In the genomic region with DNA sequence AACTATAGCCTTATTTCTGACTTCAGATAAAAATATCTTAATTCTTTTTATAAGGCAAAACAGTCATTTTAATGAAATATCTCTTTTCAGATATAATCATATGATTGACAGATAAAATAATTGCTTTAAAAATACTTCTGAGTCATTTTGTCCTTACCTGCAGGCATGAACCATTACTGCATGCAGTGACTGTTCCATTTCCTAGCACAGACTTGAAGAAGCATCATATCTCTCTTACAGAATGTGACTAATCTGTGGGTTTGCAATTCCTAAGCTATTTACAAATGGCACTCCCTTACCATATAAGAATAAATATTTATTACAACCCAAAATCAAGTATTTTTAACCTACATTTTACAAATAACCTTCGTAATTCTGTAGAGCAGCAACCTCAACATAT, we compare ENCODE assay signal across 8 cellular contexts.
A peak's percentile ranks its signal among the peaks of the same experiment; 100 is the strongest.
DNase-seq lines count a peak whose midpoint lies in the region; ATAC-seq and TF ChIP-seq lines count a peak whose summit lies in the region.

No MANE protein-coding gene starts in this region.

- peaks cover 72% of the 10 kb centered on the region for H3K4me1 Mint-ChIP-seq in CD8-positive, alpha-beta T cell (ENCODE audit: low read depth)
- H3K4me1 Mint-ChIP-seq in activated CD4-positive, alpha-beta T cell treated with anti-CD3 and anti-CD28 coated beads, Interleukin-2, amount 10 ng/mL, durations not matched to agents 7 days and 5 days, result peaks cover 39% of the 10 kb centered on the region
- H3K4me1 Mint-ChIP-seq in stimulated activated memory B cell treated with anti-CD40 and anti-IgM and Interleukin-4, amounts not matched to agents 10 μg/mL and 1 μg/mL and 100 μg/mL, for 72 hours, result peaks cover 66% of the 10 kb centered on the region

- peaks cover 4% of the 10 kb centered on the region for H3K36me3 Mint-ChIP-seq in CD8-positive, alpha-beta T cell
- H3K36me3 Mint-ChIP-seq in activated CD4-positive, alpha-beta T cell treated with anti-CD3 and anti-CD28 coated beads, Interleukin-2, amount 10 ng/mL, durations not matched to agents 7 days and 5 days (ENCODE audit: low read depth), result peaks cover 3% of the 10 kb centered on the region
- no peaks in the 10 kb centered on the region for H3K36me3 Mint-ChIP-seq in stimulated activated memory B cell treated with anti-CD40 and anti-IgM and Interleukin-4, amounts not matched to agents 10 μg/mL and 1 μg/mL and 100 μg/mL, for 72 hours

- H3K9me3 Mint-ChIP-seq in CD8-positive, alpha-beta T cell, result no peaks in the 10 kb centered on the region
- no peaks in the 10 kb centered on the region for H3K9me3 Mint-ChIP-seq in activated CD4-positive, alpha-beta T cell treated with anti-CD3 and anti-CD28 coated beads, Interleukin-2, amount 10 ng/mL, durations not matched to agents 7 days and 5 days
- no peaks in the 10 kb centered on the region for H3K9me3 Mint-ChIP-seq in stimulated activated memory B cell treated with anti-CD40 and anti-IgM and Interleukin-4, amounts not matched to agents 10 μg/mL and 1 μg/mL and 100 μg/mL, for 72 hours

- no peak for TF ChIP-seq POLR2A in heart left ventricle (IDR thresholded peaks at IDR 0.05)

- peak overlapping the region; percentile 44 for H3K4me3 ChIP-seq in CD8-positive, alpha-beta T cell (ENCODE audit: low read depth, low read length)
- peak overlapping the region; percentile 4 to 61 (median 48) for H3K4me3 ChIP-seq in heart left ventricle

- H3K4me3 Mint-ChIP-seq in CD8-positive, alpha-beta T cell, result peak overlapping the region; percentile 88
- peak overlapping the region; percentile 75 for H3K4me3 Mint-ChIP-seq in activated CD4-positive, alpha-beta T cell treated with anti-CD3 and anti-CD28 coated beads, Interleukin-2, amount 10 ng/mL, durations not matched to agents 7 days and 5 days
- no peak overlapping the region for H3K4me3 Mint-ChIP-seq in stimulated activated memory B cell treated with anti-CD40 and anti-IgM and Interleukin-4, amounts not matched to agents 10 μg/mL and 1 μg/mL and 100 μg/mL, for 72 hours

- peaks cover 31% of the 10 kb centered on the region for H3K4me1 ChIP-seq in CD8-positive, alpha-beta T cell (ENCODE audit: insufficient read depth, low read length)
- H3K4me1 ChIP-seq in heart left ventricle, result peaks cover 0 to 41% (median 22%) of the 10 kb centered on the region in 12 donors

- no peaks in the 10 kb centered on the region for H3K27me3 ChIP-seq in CD8-positive, alpha-beta T cell (ENCODE audit: insufficient read depth, low read length)
- no peaks in the 10 kb centered on the region for H3K27me3 ChIP-seq in heart left ventricle

- H3K27ac ChIP-seq in CD8-positive, alpha-beta T cell (ENCODE audit: low read depth, low read length), result peak overlapping the region; percentile 28
- peak overlapping the region in 10 of 12 donors; percentile 54 to 81 (median 77) for H3K27ac ChIP-seq in heart left ventricle

- no peaks in the 10 kb centered on the region for H3K9me3 ChIP-seq in CD8-positive, alpha-beta T cell (ENCODE audit: low read length)
- no peaks in the 10 kb centered on the region for H3K9me3 ChIP-seq in heart left ventricle

- TF ChIP-seq CTCF in CD8-positive, alpha-beta T cell (IDR thresholded peaks at IDR 0.05), result no peak
- TF ChIP-seq CTCF in heart left ventricle (IDR thresholded peaks at IDR 0.05), result no peak

- no peaks in the 10 kb centered on the region for H3K36me3 ChIP-seq in CD8-positive, alpha-beta T cell (ENCODE audit: insufficient read depth, low read length)
- no peaks in the 10 kb centered on the region for H3K36me3 ChIP-seq in heart left ventricle

- CTCF ChIA-PET in CD8-positive, alpha-beta T cell (lab: Charles Lee), result interaction anchor here (0.9 to 1.7 kb wide), 4 partner anchors 16 to 291 kb away, joined by 3 to 5 read pairs (median 4); no protein-coding TSS in a partner anchor
- CTCF ChIA-PET in activated CD4-positive, alpha-beta T cell treated with anti-CD3 and anti-CD28 coated beads, Interleukin-2, amount 10 ng/mL, durations not matched to agents 7 days and 5 days (lab: Charles Lee), result interaction anchor here (1.2 kb wide), 1 partner anchor 16 kb away, joined by 5 read pairs; no protein-coding TSS in a partner anchor

- ATAC-seq in CD8-positive, alpha-beta T cell, result peak; percentile 71
- ATAC-seq in HG02884 (IDR thresholded peaks at IDR 0.05; ENCODE audit: unreplicated experiment) (peak; percentile 48), heart left ventricle (peak in 2 of 4 donors; percentile 56 to 64), GM18873 (IDR thresholded peaks at IDR 0.05; ENCODE audit: low FRiP score, unreplicated experiment) (no peak)
- ATAC-seq in stimulated activated memory B cell treated with anti-CD40 and anti-IgM and Interleukin-4, amounts not matched to agents 10 μg/mL and 1 μg/mL and 100 μg/mL, for 72 hours, result no peak

- DNase-seq in CD8-positive, alpha-beta T cell, result peak in 2 of 7 experiments; percentile 8 to 26
- DNase-seq in activated CD4-positive, alpha-beta T cell treated with anti-CD3 and anti-CD28 coated beads, Interleukin-2, amount 10 ng/mL, durations not matched to agents 7 days and 5 days, result no peak
- DNase-seq in heart left ventricle, result no peak
- DNase-seq in occipital lobe (lab: John Stamatoyannopoulos, UW), result no peak
- DNase-seq in NCI-H345 (lab: John Stamatoyannopoulos, UW), result no peak

- 25 to 46% (median 38%) methylated on average over 1 of the region's 1 CpG for WGBS in heart left ventricle, 4 donors

- intact Hi-C loops in CD8-positive, alpha-beta T cell (cut with DNase I, micrococcal nuclease), result loop anchor here (2.0 to 5.0 kb wide), 4 partner anchors 39 to 121 kb away; partner anchors contain the start of gene SRPK2 (in 2 of the 2)
- intact Hi-C loops in heart left ventricle (cut with DNase I), result loop anchor here in 5 of 10 donors (5.0 to 10.0 kb wide), 5 partner anchors 53 to 273 kb away; no protein-coding TSS in a partner anchor

- peak overlapping the region; percentile 91 for H3K27ac Mint-ChIP-seq in CD8-positive, alpha-beta T cell
- H3K27ac Mint-ChIP-seq in activated CD4-positive, alpha-beta T cell treated with anti-CD3 and anti-CD28 coated beads, Interleukin-2, amount 10 ng/mL, durations not matched to agents 7 days and 5 days, result peak overlapping the region; percentile 83
- H3K27ac Mint-ChIP-seq in stimulated activated memory B cell treated with anti-CD40 and anti-IgM and Interleukin-4, amounts not matched to agents 10 μg/mL and 1 μg/mL and 100 μg/mL, for 72 hours, result peak overlapping the region; percentile 75

- H3K27me3 Mint-ChIP-seq in CD8-positive, alpha-beta T cell (ENCODE audit: low read depth), result no peaks in the 10 kb centered on the region
- no peaks in the 10 kb centered on the region for H3K27me3 Mint-ChIP-seq in activated CD4-positive, alpha-beta T cell treated with anti-CD3 and anti-CD28 coated beads, Interleukin-2, amount 10 ng/mL, durations not matched to agents 7 days and 5 days
- no peaks in the 10 kb centered on the region for H3K27me3 Mint-ChIP-seq in stimulated activated memory B cell treated with anti-CD40 and anti-IgM and Interleukin-4, amounts not matched to agents 10 μg/mL and 1 μg/mL and 100 μg/mL, for 72 hours

- POLR2A ChIA-PET in CD8-positive, alpha-beta T cell (lab: Charles Lee), result interaction anchor here (1.0 to 1.4 kb wide), 3 partner anchors 36 to 255 kb away, joined by 3 read pairs; no protein-coding TSS in a partner anchor
- POLR2A ChIA-PET in activated CD4-positive, alpha-beta T cell treated with anti-CD3 and anti-CD28 coated beads, Interleukin-2, amount 10 ng/mL, durations not matched to agents 7 days and 5 days (lab: Charles Lee), result interaction anchor here (0.5 to 1.2 kb wide), 3 partner anchors 30 to 255 kb away, joined by 3 to 5 read pairs (median 3); no protein-coding TSS in a partner anchor

Comparison
In these comparisons a context has a peak if more than half of its experiments do, and no peak if none do; other contexts are left out.
1. ATAC-seq: peak in CD8-positive, alpha-beta T cell (single experiment) and HG02884 (single experiment); none in stimulated activated memory B cell treated with anti-CD40 and anti-IgM and Interleukin-4, amounts not matched to agents 10 μg/mL and 1 μg/mL and 100 μg/mL, for 72 hours (single experiment) and GM18873 (single experiment).
2. Peak in every context shown above with its lines, with median percentiles within 50 percentile points of each other: H3K27ac Mint-ChIP-seq.